8 cellular contexts compared by ENCODE assay signal in the genomic region with DNA sequence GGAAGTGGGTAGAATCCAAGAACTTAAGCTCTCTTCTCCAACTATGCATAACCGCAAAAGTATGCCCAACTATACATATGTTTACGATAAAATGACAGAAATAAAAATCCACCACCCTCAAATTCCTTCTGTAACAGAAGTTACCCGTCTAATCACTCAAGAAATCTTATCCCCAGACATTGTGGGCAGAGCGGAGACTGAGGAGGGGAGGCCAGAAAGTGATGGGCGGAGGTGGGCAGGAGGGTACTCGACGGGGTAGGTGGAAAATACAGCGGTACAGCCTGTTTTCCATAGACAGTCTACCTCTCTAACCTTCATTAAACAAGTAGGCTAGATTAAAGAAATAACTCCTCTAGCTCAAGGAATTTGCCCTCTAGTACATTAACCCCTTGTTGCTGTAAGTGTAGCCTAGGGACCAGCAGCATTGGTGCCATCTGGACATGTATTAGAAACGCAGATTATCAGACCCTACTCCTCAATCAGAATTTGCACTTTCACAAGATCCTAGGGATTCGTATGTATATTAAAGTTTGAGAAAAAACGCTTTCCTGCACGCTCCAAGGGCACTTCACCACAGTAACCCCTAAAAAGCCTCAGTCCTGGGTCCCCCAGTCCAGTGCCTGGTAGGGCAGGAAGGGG. TPM values are rescaled to one million over a fixed set of nuclear protein-coding genes. Genes with fewer than 3 reads are reported as not detected.
A peak's percentile ranks its signal among the peaks of the same experiment; 100 is the strongest.
DNase-seq lines count a peak whose midpoint lies in the region; ATAC-seq, FAIRE-seq and TF ChIP-seq lines count a peak whose summit lies in the region.

No MANE protein-coding gene starts in this region.

- no peak for ATAC-seq in CD4-positive, alpha-beta T cell (ENCODE audit: poor library complexity)
- ATAC-seq in GM19463 (IDR thresholded peaks at IDR 0.05; ENCODE audit: unreplicated experiment) = peak; percentile 6
- ATAC-seq in HG03460 (IDR thresholded peaks at IDR 0.05; ENCODE audit: unreplicated experiment) = peak; percentile 5
- ATAC-seq in GM12878 = peak; percentile 5
- ATAC-seq in mucosa of descending colon = no peak

- POLR2A ChIA-PET in CD4-positive, alpha-beta T cell (lab: Charles Lee) = interaction anchor here (0.9 to 3.4 kb wide), 12 partner anchors 9 to 1142 kb away, joined by 3 to 72 read pairs (median 4); a partner anchor contains a TSS
- POLR2A ChIA-PET in GM12878 (lab: Charles Lee) = interaction anchor here (2.1 to 2.9 kb wide), 4 partner anchors 11 to 66 kb away, joined by 7 to 18 read pairs (median 10); a partner anchor contains a TSS

- peaks cover 13% of the 10 kb centered on the region for H3K36me3 Mint-ChIP-seq in CD4-positive, alpha-beta T cell (ENCODE audit: low read depth)

- H3K4me1 ChIP-seq in GM12878 (ENCODE audit: control insufficient read depth, insufficient read depth, low read length) (peaks cover 3% of the 10 kb centered on the region; the same call in 1 of the 2 replicates), mucosa of descending colon (ENCODE audit: low read depth) (peaks cover 18% of the 10 kb centered on the region)

- TF ChIP-seq CTCF in CD4-positive, alpha-beta T cell (IDR thresholded peaks at IDR 0.05) = no peak
- TF ChIP-seq CTCF in GM12878 (IDR thresholded peaks at IDR 0.05 in 2 of 3, conservative IDR thresholded peaks at IDR 0.05 in 1 of 3; ENCODE audit: control insufficient read depth in 2 of 3, extremely low read depth in 1 of 3, insufficient read depth in 1 of 3, low read depth in 3 of 3, low read length in 3 of 3) (no peak), mucosa of descending colon (IDR thresholded peaks at IDR 0.05) (no peak)

- TF ChIP-seq RAD21 in GM12878 (IDR thresholded peaks at IDR 0.05; ENCODE audit: insufficient read depth, low read depth, low read length) = no peak

- H2AFZ ChIP-seq in GM12878 (ENCODE audit: control insufficient read depth, low read depth, low read length) = peak overlapping the region; percentile 99

- peak overlapping the region; percentile 98 for H3K4me3 ChIP-seq in GM12878
- H3K4me3 ChIP-seq in mucosa of descending colon = peak overlapping the region; percentile 95

- H4K20me1 ChIP-seq in GM12878 (ENCODE audit: control insufficient read depth, insufficient read depth) = peaks cover 3% of the 10 kb centered on the region; the same call in 1 of the 2 replicates

- SMC1A ChIA-PET in GM12878 (lab: Charles Lee; ENCODE audit: uncharacterized antibody, unreplicated experiment) = interaction anchor here (1.0 to 3.3 kb wide), 11 partner anchors 9 to 300 kb away, joined by 3 to 16 read pairs (median 4); no protein-coding TSS in a partner anchor

- RAD21 ChIA-PET in GM12878 (lab: Charles Lee; ENCODE audit: unreplicated experiment) = interaction anchor here (0.8 to 1.2 kb wide), 5 partner anchors 12 to 301 kb away, joined by 3 to 5 read pairs (median 3); a partner anchor contains a TSS

- H3K9ac ChIP-seq in GM12878 (ENCODE audit: control insufficient read depth, insufficient read depth, low read length) = peak overlapping the region; percentile 93

- H3K27ac ChIP-seq in CD4-positive, alpha-beta T cell (ENCODE audit: low read depth, low read length) = peak overlapping the region; percentile 72
- peak overlapping the region; percentile 78 for H3K27ac ChIP-seq in GM12878 (ENCODE audit: control insufficient read depth, insufficient read depth)

- intact Hi-C loops in CD4-positive, alpha-beta T cell (cut with DNase I, micrococcal nuclease) = loop anchor here (2.0 to 10.0 kb wide), 6 partner anchors 65 to 1796 kb away; a partner anchor contains a TSS
- intact Hi-C loops in GM12878 (cut with micrococcal nuclease; ENCODE audit: unreplicated experiment) = loop anchor here (2.0 to 5.0 kb wide), 2 partner anchors 65 to 124 kb away; a partner anchor contains a TSS
- intact Hi-C loops in mucosa of descending colon (cut with DNase I, micrococcal nuclease) = no loop called here

- DNase-seq in CD4-positive, alpha-beta T cell = no peak
- no peak for DNase-seq in GM12878 (ENCODE audit: low read depth, low spot score)
- DNase-seq in mucosa of descending colon = no peak
- no peak for DNase-seq in dermis blood vessel endothelial cell
- DNase-seq in effector CD4-positive, alpha-beta T cell = no peak
- DNase-seq in central memory CD4-positive, alpha-beta T cell = no peak

- no peaks in the 10 kb centered on the region for H3K27me3 ChIP-seq in CD4-positive, alpha-beta T cell (ENCODE audit: control insufficient read depth, insufficient read depth, low read length)
- no peaks in the 10 kb centered on the region for H3K27me3 ChIP-seq in GM12878 (replicated peaks in 1 of 2; ENCODE audit: control insufficient read depth in 2 of 2, insufficient read depth in 2 of 2, low read length in 1 of 2)

- no peaks in the 10 kb centered on the region for H3K9me3 ChIP-seq in CD4-positive, alpha-beta T cell (ENCODE audit: control insufficient read depth, low read length)
- no peaks in the 10 kb centered on the region for H3K9me3 ChIP-seq in GM12878 (replicated peaks; ENCODE audit: control insufficient read depth, insufficient read depth, low read length)
- H3K9me3 ChIP-seq in mucosa of descending colon = no peaks in the 10 kb centered on the region

- in situ Hi-C loops in GM12878 (cut with MboI) = no loop called here

- peaks cover 38% of the 10 kb centered on the region for H3K79me2 ChIP-seq in GM12878 (ENCODE audit: control insufficient read depth, insufficient read depth, low read length)

- 58% methylated on average over 12 of the region's 12 CpGs for WGBS in GM12878 (ENCODE audit: insufficient coverage, insufficient replicate concordance, low lambda C conversion rate, missing lambda C conversion rate)

- no peaks in the 10 kb centered on the region for H3K27me3 Mint-ChIP-seq in CD4-positive, alpha-beta T cell

- TF ChIP-seq EP300 in GM12878 (IDR thresholded peaks at IDR 0.05; ENCODE audit: borderline replicate concordance in 1 of 2, control insufficient read depth in 1 of 2, low read depth in 2 of 2, low read length in 2 of 2) = no peak

- H3K36me3 ChIP-seq in GM12878 (ENCODE audit: control insufficient read depth in 2 of 2, insufficient read depth in 2 of 2, low read length in 1 of 2) (no peaks in the 10 kb centered on the region), mucosa of descending colon (ENCODE audit: low read depth) (no peaks in the 10 kb centered on the region)

- CTCF ChIA-PET in CD4-positive, alpha-beta T cell (lab: Charles Lee) = interaction anchor here (0.6 to 1.3 kb wide), 3 partner anchors 32 to 112 kb away, joined by 3 to 5 read pairs (median 3); a partner anchor contains a TSS
- CTCF ChIA-PET in GM12878 (lab: Yijun Ruan, JAX) = interaction anchor here (0.6 to 2.5 kb wide), 6 partner anchors 10 to 138 kb away, joined by 3 to 7 read pairs (median 4); no protein-coding TSS in a partner anchor

- TF ChIP-seq POLR2A in GM12878 (IDR thresholded peaks at IDR 0.05; ENCODE audit: low read depth, low read length) = no peak

- no peaks in the 10 kb centered on the region for H3K9me3 Mint-ChIP-seq in CD4-positive, alpha-beta T cell

- H3K27ac Mint-ChIP-seq in CD4-positive, alpha-beta T cell = peak overlapping the region; percentile 96

- FAIRE-seq in GM12878 (lab: Jason Lieb, UNC) = no peak

- BruUV-seq in GM12878 (replicated peaks; lab: Mats Ljungman, UMichigan) = TSS peak; percentile 83

- H3K4me3 Mint-ChIP-seq in CD4-positive, alpha-beta T cell = peak overlapping the region; percentile 98

- peak overlapping the region; percentile 93 for H3K4me2 ChIP-seq in GM12878 (ENCODE audit: control insufficient read depth, insufficient read depth)

- peaks cover 35% of the 10 kb centered on the region for H3K4me1 Mint-ChIP-seq in CD4-positive, alpha-beta T cell (ENCODE audit: low read depth)

RNA-seq across cellular contexts. Expression of a gene that starts 0.6 kb away (rescaled TPM):
- total RNA-seq in CD4-positive, alpha-beta T cell = under 1 TPM; 0.27 to 0.50 TPM
- 5.2 and 6.3 TPM in 2 replicates for total RNA-seq in GM12878 (2013; cell fraction: nucleolus; rRNA removed)
- total RNA-seq in GM12878 (2014; rRNA removed) (1.8 and 1.9 TPM in 2 replicates), GM12878 (2014; rRNA removed; fragmentation: Illumina TruSeq; extraction: Trizol) (2.4 and 2.6 TPM in 2 replicates), GM12878 (2021) (1.6 and 1.9 TPM in 2 replicates), mucosa of descending colon (1 to 10 TPM; 1.1 to 2.5 (median 2.1) TPM), dermis blood vessel endothelial cell (0.17 and 0.33 TPM in 2 replicates)
- 0.81 TPM for polyA plus RNA-seq in GM12878 (2011; ENCODE audit: low read depth)
- polyA plus RNA-seq in GM12878 (2011; rRNA removed) (1.5 and 3.2 TPM in 2 replicates), GM12878 (2014; fragmentation: Illumina TruSeq; extraction: Trizol) (0.97 and 3.2 TPM in 2 replicates), GM12878 (2014; fragmentation: Nextera tagmentation; extraction: Ambion mirVana) (1 to 10 TPM; 2.0 to 4.0 TPM), GM12878 (2014; rRNA removed) (1.9 TPM in 2 replicates), GM12878 (2016; fragmentation: Nextera tagmentation; extraction: Ambion mirVana) (1 to 10 TPM; 2.7 to 4.7 TPM)
- polyA plus RNA-seq in GM12878 (2011; cell fraction: cytosol; rRNA removed) = 0.24 and 0.59 TPM in 2 replicates
- 0.73 and 1.0 TPM in 2 replicates for polyA plus RNA-seq in GM12878 (2011; cell fraction: nucleus; rRNA removed)
- polyA plus RNA-seq in GM12878 (2012) = 1.1 and 1.9 TPM in 2 replicates
- 0.73 and 1.4 TPM in 2 replicates for polyA minus RNA-seq in GM12878 (2011; rRNA and poly(A)+ RNA removed)
- not detected in 2 replicates for polyA minus RNA-seq in GM12878 (2011; cell fraction: cytosol; rRNA and poly(A)+ RNA removed)
- 0.73 and 2.3 TPM in 2 replicates for polyA minus RNA-seq in GM12878 (2011; cell fraction: nucleus; rRNA and poly(A)+ RNA removed)

RNA-seq across cellular contexts. Expression of a gene that starts 0.7 kb away (rescaled TPM):
- total RNA-seq in CD4-positive, alpha-beta T cell = 10 to 100 TPM; 37.5 to 40.8 TPM
- 72.7 and 79.3 TPM in 2 replicates for total RNA-seq in GM12878 (2013; cell fraction: nucleolus; rRNA removed)
- total RNA-seq in GM12878 (2014; rRNA removed) (27.4 and 29.3 TPM in 2 replicates), GM12878 (2014; rRNA removed; fragmentation: Illumina TruSeq; extraction: Trizol) (32.8 and 34.3 TPM in 2 replicates), GM12878 (2021) (28.9 and 31.5 TPM in 2 replicates), mucosa of descending colon (10 to 100 TPM; 56.8 to 64.6 (median 63.4) TPM), dermis blood vessel endothelial cell (49.2 and 52.9 TPM in 2 replicates)
- polyA plus RNA-seq in GM12878 (2011; ENCODE audit: low read depth) = 11.1 TPM
- polyA plus RNA-seq in GM12878 (2011; rRNA removed) (24.1 and 31.5 TPM in 2 replicates), GM12878 (2014; fragmentation: Illumina TruSeq; extraction: Trizol) (30.2 and 34.6 TPM in 2 replicates), GM12878 (2014; fragmentation: Nextera tagmentation; extraction: Ambion mirVana) (1 to 10 TPM; 5.4 to 7.2 TPM), GM12878 (2014; rRNA removed) (14.7 and 16.9 TPM in 2 replicates), GM12878 (2016; fragmentation: Nextera tagmentation; extraction: Ambion mirVana) (10 to 100 TPM; 25.9 to 27.9 TPM)
- 8.6 and 10.3 TPM in 2 replicates for polyA plus RNA-seq in GM12878 (2011; cell fraction: cytosol; rRNA removed)
- 15.5 and 19.7 TPM in 2 replicates for polyA plus RNA-seq in GM12878 (2011; cell fraction: nucleus; rRNA removed)
- polyA plus RNA-seq in GM12878 (2012) = 12.4 and 12.6 TPM in 2 replicates
- polyA minus RNA-seq in GM12878 (2011; rRNA and poly(A)+ RNA removed) = 20.2 and 25.2 TPM in 2 replicates
- polyA minus RNA-seq in GM12878 (2011; cell fraction: cytosol; rRNA and poly(A)+ RNA removed) = 14.3 and 16.2 TPM in 2 replicates
- polyA minus RNA-seq in GM12878 (2011; cell fraction: nucleus; rRNA and poly(A)+ RNA removed) = 15.1 and 22.4 TPM in 2 replicates

Comparison
In these comparisons a context has a peak if more than half of its experiments do, and no peak if none do; other contexts are left out.
1. ATAC-seq: peak in GM19463 (single experiment), HG03460 (single experiment) and GM12878 (single experiment); none in CD4-positive, alpha-beta T cell (single experiment) and mucosa of descending colon (single experiment).
2. intact Hi-C loops: an anchor here in CD4-positive, alpha-beta T cell (2.0 to 10.0 kb wide) and GM12878 (2.0 to 5.0 kb wide); none called in mucosa of descending colon.